7 cellular contexts compared by ENCODE assay signal in the genomic region with DNA sequence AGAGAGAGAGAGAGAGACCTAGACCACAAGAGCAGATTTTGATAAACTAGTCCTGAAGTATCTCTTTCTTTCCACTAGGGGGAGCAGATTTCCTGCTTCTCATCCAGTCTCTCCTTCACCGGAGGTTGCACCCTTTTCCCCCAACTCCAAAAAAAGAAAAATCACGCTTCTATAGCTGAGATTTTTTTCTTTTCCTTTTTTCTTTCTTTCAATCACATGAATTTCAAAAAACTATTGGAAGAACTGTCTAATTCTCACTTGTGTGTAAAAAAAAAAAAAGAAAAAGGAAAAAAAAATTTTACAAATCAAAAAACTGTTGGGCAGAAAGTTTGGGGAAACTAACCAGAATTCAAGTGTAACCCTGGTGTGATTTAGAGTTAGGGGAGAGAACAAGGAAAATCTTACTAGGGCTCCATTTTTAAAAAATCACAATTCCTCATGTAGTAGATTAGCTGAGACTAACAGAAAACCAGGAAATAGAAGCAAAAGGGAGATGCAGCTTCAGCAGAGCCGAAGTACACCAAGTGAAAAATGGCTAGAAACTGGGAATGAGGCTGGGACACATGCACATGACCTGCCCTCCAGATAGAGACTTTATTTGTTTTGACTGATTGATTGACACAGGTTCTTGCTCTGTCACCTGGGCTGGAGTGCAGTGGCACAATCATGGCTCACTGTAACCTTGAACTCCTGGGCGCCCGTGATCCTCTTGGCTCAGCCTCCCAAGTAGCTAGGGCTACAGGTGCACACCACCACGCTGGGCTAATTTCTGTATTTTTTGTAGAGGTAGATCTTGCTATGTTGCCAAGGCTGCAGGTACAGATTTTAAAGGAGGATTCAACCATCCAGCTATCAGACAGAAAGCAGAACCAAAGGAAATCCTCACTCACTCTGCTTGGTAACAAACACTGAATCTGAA. TPM values are rescaled to one million over a fixed set of nuclear protein-coding genes. Genes with fewer than 3 reads are reported as not detected.
A peak's percentile ranks its signal among the peaks of the same experiment; 100 is the strongest.
DNase-seq lines count a peak whose midpoint lies in the region; ATAC-seq and TF ChIP-seq lines count a peak whose summit lies in the region.

No MANE protein-coding gene starts in this region.

- H3K4me3 ChIP-seq in GM12864 (ENCODE audit: low read depth, low read length), result no peak overlapping the region

- peak; percentile 76 for TF ChIP-seq CTCF in GM12864 (IDR thresholded peaks at IDR 0.05; ENCODE audit: low read depth, low read length, missing control alignments)
- TF ChIP-seq CTCF in endothelial cell (IDR thresholded peaks at IDR 0.05; ENCODE audit: unreplicated experiment), result peak; percentile 73

- H3K4me3 Mint-ChIP-seq in endothelial cell (ENCODE audit: unreplicated experiment), result no peak overlapping the region

- DNase-seq in GM12864 (ENCODE audit: low read depth) (peak; percentile 13), LoVo (ENCODE audit: low spot score) (peak; percentile 81), RKO (ENCODE audit: low spot score) (peak; percentile 83), endothelial cell (ENCODE audit: low spot score) (no peak), middle frontal gyrus (ENCODE audit: extremely low spot score, low spot score) (peak; percentile 26)

- no peak for ATAC-seq in GM21528 (IDR thresholded peaks at IDR 0.05; ENCODE audit: low FRiP score, unreplicated experiment)
- ATAC-seq in HG03095 (IDR thresholded peaks at IDR 0.05; ENCODE audit: unreplicated experiment), result no peak

- H3K36me3 Mint-ChIP-seq in endothelial cell (ENCODE audit: low read depth, unreplicated experiment), result no peaks in the 10 kb centered on the region

- no peak overlapping the region for H3K27ac Mint-ChIP-seq in endothelial cell (ENCODE audit: unreplicated experiment)

- H3K4me1 Mint-ChIP-seq in endothelial cell (ENCODE audit: unreplicated experiment), result peaks cover 5% of the 10 kb centered on the region

- H3K27me3 Mint-ChIP-seq in endothelial cell (ENCODE audit: unreplicated experiment), result no peaks in the 10 kb centered on the region

- no peaks in the 10 kb centered on the region for H3K9me3 Mint-ChIP-seq in endothelial cell (ENCODE audit: unreplicated experiment)

RNA-seq across cellular contexts. Expression of gene SDHD, which starts 27.1 kb away (rescaled TPM):
- 43.0 TPM for total RNA-seq in endothelial cell (ENCODE audit: unreplicated experiment)

RNA-seq across cellular contexts. Expression of gene TIMM8B, which starts 27.2 kb away (rescaled TPM):
- 49.6 TPM for total RNA-seq in endothelial cell (ENCODE audit: unreplicated experiment)

RNA-seq across cellular contexts. Expression of gene NKAPD1, which starts 39.7 kb away (rescaled TPM):
- total RNA-seq in endothelial cell (ENCODE audit: unreplicated experiment), result 21.8 TPM

RNA-seq across cellular contexts. Expression of gene PIH1D2, which starts 40.0 kb away (rescaled TPM):
- 2.5 TPM for total RNA-seq in endothelial cell (ENCODE audit: unreplicated experiment)

RNA-seq across cellular contexts. Expression of gene IL18, which starts 50.1 kb away (rescaled TPM):
- 0.90 TPM for total RNA-seq in endothelial cell (ENCODE audit: unreplicated experiment)
